8 cellular contexts compared by ENCODE assay signal in genomic region chr13:106532111-106532929, GRCh38. TPM values are rescaled to one million over a fixed set of nuclear protein-coding genes. Genes with fewer than 3 reads are reported as not detected.
DNase-seq lines count a peak whose midpoint lies in the region; ATAC-seq and TF ChIP-seq lines count a peak whose summit lies in the region.

No MANE protein-coding gene starts in this region.

- POLR2A ChIA-PET in SK-N-SH (lab: Yijun Ruan, JAX): no interaction called here

- TF ChIP-seq CTCF in SK-N-SH (IDR thresholded peaks at IDR 0.05) (no peak), brain (conservative IDR thresholded peaks at IDR 0.05) (no peak)

- H3K27me3 ChIP-seq in SK-N-SH (ENCODE audit: insufficient read depth) (no peaks in the 10 kb centered on the region), layer of hippocampus (ENCODE audit: control insufficient read depth, insufficient read depth, low read length) (no peaks in the 10 kb centered on the region)

- H3K27ac Mint-ChIP-seq in brain: peak overlapping the region; percentile 90 to 98 (median 95)

- H3K4me1 Mint-ChIP-seq in brain: peaks cover 51% of the 10 kb centered on the region

- DNase-seq in SK-N-SH (peak; percentile 22), NCI-H2171 (lab: John Stamatoyannopoulos, UW) (no peak), NCI-H1092 treated with DMSO at 0.1 percent for 48 hours (lab: John Stamatoyannopoulos, UW) (no peak)

- CTCF ChIA-PET in SK-N-SH (lab: Yijun Ruan, JAX): interaction anchor here (0.6 to 7.1 kb wide), 7 partner anchors 9 to 1961 kb away, joined by 3 to 58 read pairs (median 3); no protein-coding TSS in a partner anchor

- peaks cover 0 to 30% of the 10 kb centered on the region in 2 experiments; a peak in 2 of 4 replicates for H3K4me1 ChIP-seq in SK-N-SH (ENCODE audit: control insufficient read depth in 1 of 2, insufficient read depth in 2 of 2, low read depth in 1 of 2, low read length in 1 of 2)

- H3K36me3 Mint-ChIP-seq in brain: no peaks in the 10 kb centered on the region

- whole genome bisulfite sequencing in SK-N-SH (ENCODE audit: low lambda C conversion rate): 45% methylated on average over 18 of the region's 18 CpGs

- H4K20me1 ChIP-seq in SK-N-SH (ENCODE audit: insufficient read depth): no peaks in the 10 kb centered on the region; the same call in 1 of the 2 replicates

- no peak for ATAC-seq in SK-N-SH treated with all-trans-retinoic acid at 6 μM for 48 hours
- no peak for ATAC-seq in HG03469 (IDR thresholded peaks at IDR 0.05; ENCODE audit: unreplicated experiment)

- peaks cover 8% of the 10 kb centered on the region for H3F3A ChIP-seq in SK-N-SH (replicated peaks; ENCODE audit: insufficient read depth)

- H3K4me3 Mint-ChIP-seq in brain: peak overlapping the region; percentile 89 to 98 (median 97)

- peak overlapping the region; percentile 11; the same call in 1 of the 2 replicates for H3K9ac ChIP-seq in SK-N-SH

- no peaks in the 10 kb centered on the region for H3K9me3 Mint-ChIP-seq in brain

- TF ChIP-seq RAD21 in SK-N-SH (IDR thresholded peaks at IDR 0.05; ENCODE audit: low read length): peak; percentile 20; the same call in 1 of the 2 replicates

- H3K4me3 ChIP-seq in SK-N-SH (ENCODE audit: low read depth in 2 of 2, low read length in 1 of 2): peak overlapping the region; percentile 65 to 77

- H3K36me3 ChIP-seq in SK-N-SH (replicated peaks in 1 of 2; ENCODE audit: control insufficient read depth in 1 of 2, insufficient read depth in 2 of 2, low read length in 1 of 2): no peaks in the 10 kb centered on the region

- peak overlapping the region; percentile 20 to 82; a peak in 3 of 4 replicates for H3K27ac ChIP-seq in SK-N-SH (ENCODE audit: low read depth in 2 of 2, low read length in 1 of 2)
- peak overlapping the region; percentile 30 for H3K27ac ChIP-seq in layer of hippocampus (ENCODE audit: low read depth, low read length)
- H3K27ac ChIP-seq in temporal lobe (ENCODE audit: low read depth, low read length): peak overlapping the region; percentile 50

- TF ChIP-seq EP300 in SK-N-SH (IDR thresholded peaks at IDR 0.05; ENCODE audit: borderline replicate concordance in 1 of 2, low read depth in 1 of 2, low read length in 1 of 2): no peak

- H3K9me3 ChIP-seq in SK-N-SH: no peaks in the 10 kb centered on the region

- peaks cover 20% of the 10 kb centered on the region for H3K27me3 Mint-ChIP-seq in brain

- H3K79me2 ChIP-seq in SK-N-SH (ENCODE audit: insufficient read depth): peaks cover 29% of the 10 kb centered on the region; the same call in 1 of the 2 replicates

- peak overlapping the region; percentile 76 for H3K4me2 ChIP-seq in SK-N-SH

- no peaks in the 10 kb centered on the region for H3K9me2 ChIP-seq in SK-N-SH

- peak overlapping the region; percentile 61; the same call in 1 of the 2 replicates for H2AFZ ChIP-seq in SK-N-SH (ENCODE audit: low read depth)

TF ChIP-seq in SK-N-SH, 30 proteins besides CTCF, POLR2A, EP300 and RAD21:
- no peak for TF ChIP-seq SIN3A (IDR thresholded peaks at IDR 0.05; ENCODE audit: borderline replicate concordance, low read depth, low read length)
- no peak for TF ChIP-seq ZBTB33 (IDR thresholded peaks at IDR 0.05; ENCODE audit: borderline replicate concordance, low read depth)
- TF ChIP-seq RCOR1 (IDR thresholded peaks at IDR 0.05; ENCODE audit: low read length): 0 out of 2 replicates have a peak, but pooled peaks have one; percentile 1
- no peak for TF ChIP-seq USF1 (IDR thresholded peaks at IDR 0.05; ENCODE audit: borderline replicate concordance, low read depth)
- peak; percentile 59 for TF ChIP-seq GATA2 (CRISPR knock-in tag; IDR thresholded peaks at IDR 0.05)
- TF ChIP-seq CHD2 (IDR thresholded peaks at IDR 0.05; ENCODE audit: low read length, partially characterized antibody): no peak
- TF ChIP-seq FOSL2 (IDR thresholded peaks at IDR 0.05; ENCODE audit: borderline replicate concordance, low read depth): no peak
- no peak for TF ChIP-seq NFIC (IDR thresholded peaks at IDR 0.05; ENCODE audit: borderline replicate concordance)
- TF ChIP-seq SMC3 (IDR thresholded peaks at IDR 0.05; ENCODE audit: low read depth, low read length): no peak
- TF ChIP-seq RFX5 (IDR thresholded peaks at IDR 0.05; ENCODE audit: low read length): no peak
- TF ChIP-seq EZH2phosphoT487 (IDR thresholded peaks at IDR 0.05; ENCODE audit: borderline replicate concordance, low read depth): no peak

TF ChIP-seq in SK-N-SH treated with all-trans-retinoic acid at 6 μM for 48 hours, 23 proteins besides CTCF, POLR2A, EP300 and RAD21:
- no peak for TF ChIP-seq OSR1 (CRISPR knock-in tag; IDR thresholded peaks at IDR 0.05)
- no peak for TF ChIP-seq CREB5 (CRISPR knock-in tag; IDR thresholded peaks at IDR 0.05; ENCODE audit: low read depth)
- no peak; the same call in 1 of the 2 replicates for TF ChIP-seq PATZ1 (CRISPR knock-in tag; IDR thresholded peaks at IDR 0.05; ENCODE audit: borderline replicate concordance)
- no peak for TF ChIP-seq CSDC2 (CRISPR knock-in tag; IDR thresholded peaks at IDR 0.05)
- no peak for TF ChIP-seq ZNF70 (CRISPR knock-in tag; IDR thresholded peaks at IDR 0.05)
- TF ChIP-seq POU6F1 (CRISPR knock-in tag; IDR thresholded peaks at IDR 0.05; ENCODE audit: borderline replicate concordance, low read depth): no peak
- no peak for TF ChIP-seq ARNTL (CRISPR knock-in tag; IDR thresholded peaks at IDR 0.05; ENCODE audit: borderline replicate concordance, low read depth)
- TF ChIP-seq ZFP30 (CRISPR knock-in tag; IDR thresholded peaks at IDR 0.05): no peak

RNA-seq across cellular contexts. Expression of gene EFNB2, which starts 3.1 kb away (rescaled TPM):
- polyA plus RNA-seq in SK-N-SH (2012; rRNA removed) (2.8 and 3.0 TPM in 2 replicates), brain (ENCODE audit: insufficient read depth, low read depth, low replicate concordance) (7.3 TPM)
- polyA plus RNA-seq in SK-N-SH (2012; cell fraction: cytosol; rRNA removed): 3.7 and 4.4 TPM in 2 replicates
- polyA plus RNA-seq in SK-N-SH (2012; cell fraction: nucleus; rRNA removed): 2.7 and 3.6 TPM in 2 replicates
- total RNA-seq in temporal lobe: 73.0 TPM

RNA-seq across cellular contexts. Expression of gene ARGLU1, which starts 35.6 kb away (rescaled TPM):
- 101 and 124 TPM in 2 replicates for polyA plus RNA-seq in SK-N-SH (2012; rRNA removed)
- 44.7 and 72.0 TPM in 2 replicates for polyA plus RNA-seq in SK-N-SH (2012; cell fraction: cytosol; rRNA removed)
- 644 and 785 TPM in 2 replicates for polyA plus RNA-seq in SK-N-SH (2012; cell fraction: nucleus; rRNA removed)
- 10.1 TPM for polyA plus RNA-seq in brain (ENCODE audit: insufficient read depth, low read depth, low replicate concordance)
- 108 TPM for total RNA-seq in temporal lobe
